In the genomic region with DNA sequence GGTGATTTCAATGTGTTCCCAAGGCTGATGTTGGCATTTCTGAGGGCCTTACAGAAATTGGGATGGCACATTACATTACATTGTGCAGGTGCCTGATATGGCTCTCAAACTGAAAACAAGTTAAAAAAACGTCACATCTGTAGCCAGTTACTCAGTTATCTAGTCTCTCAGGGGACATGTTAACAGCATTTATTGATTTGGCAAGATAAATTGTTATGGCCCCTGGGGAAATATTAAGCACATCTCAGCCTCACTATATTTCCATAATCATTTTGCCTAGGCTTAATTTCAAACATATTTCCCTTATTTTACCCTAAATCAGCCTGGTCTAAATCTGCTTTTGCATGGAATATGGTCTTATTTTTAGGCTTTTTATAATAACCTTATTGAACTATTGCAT, we compare ENCODE assay signal across 5 cellular contexts.
"Had no signal": no experiment of that assay in that cellular context is flagged by ENCODE, and none has a peak within 500 bp of the region (broad histone marks: within the 10 kb centered on the region; RNA-seq: fewer than 3 reads in every experiment).

No MANE protein-coding gene starts in this region.

- H3K4me2 ChIP-seq: GM23338 had no signal

- H3K4me3 ChIP-seq: GM23338 had no signal

- ATAC-seq: GM23338, HepG2 had no signal

- DNase-seq: H9, HCEC 1CT had no signal

- H3K27ac ChIP-seq: HL-60 had no signal

- H2AFZ ChIP-seq: GM23338 had no signal
